23 cellular contexts compared by ENCODE assay signal in genomic region chr4:165194368-165194767, GRCh38.
"Had no signal": no experiment of that assay in that cellular context is flagged by ENCODE, and none has a peak within 500 bp of the region (broad histone marks: within the 10 kb centered on the region; RNA-seq: fewer than 3 reads in every experiment).

No MANE protein-coding gene starts in this region.

- H3K9me3 Mint-ChIP-seq: dendritic cell treated with granulocyte-macrophage colony-stimulating factor and Interleukin-4, amounts not matched to agents 40 ng/mL and 50 ng/mL, for 4 days; effector memory CD8-positive, alpha-beta T cell; endodermal cell; mesothelial cell of epicardium; naive B cell had no signal

- H3K27ac Mint-ChIP-seq: dendritic cell treated with granulocyte-macrophage colony-stimulating factor and Interleukin-4, amounts not matched to agents 40 ng/mL and 50 ng/mL, for 4 days; effector memory CD8-positive, alpha-beta T cell; endodermal cell; mesothelial cell of epicardium; naive B cell had no signal

- DNase-seq: colonic mucosa; cortex of kidney; effector CD8-positive, alpha-beta T cell; effector memory CD8-positive, alpha-beta T cell; endodermal cell; erythroblast; esophagus squamous epithelium; foreskin fibroblast; foreskin melanocyte; gastrocnemius medialis; glutamatergic neuron; heart right ventricle; hippocampal formation; left cardiac atrium; left lung; left ventricle myocardium superior; lower lobe of right lung; mesenchymal stem cell; mucosa of descending colon; naive B cell had no signal

- H3K4me1 Mint-ChIP-seq: endodermal cell, naive B cell had no signal

- H3K4me3 Mint-ChIP-seq: dendritic cell treated with granulocyte-macrophage colony-stimulating factor and Interleukin-4, amounts not matched to agents 40 ng/mL and 50 ng/mL, for 4 days; effector memory CD8-positive, alpha-beta T cell; endodermal cell; mesothelial cell of epicardium; naive B cell had no signal

- ATAC-seq: effector memory CD8-positive, alpha-beta T cell; esophagus mucosa; gastrocnemius medialis; heart right ventricle; left cardiac atrium; left lung; left ventricle myocardium superior; lower lobe of right lung; mucosa of descending colon had no signal

- H3K36me3 Mint-ChIP-seq: mesothelial cell of epicardium, naive B cell had no signal
